Comparison of ENCODE assay signal across 8 cellular contexts in genomic region chr14:24141030-24141880, GRCh38. TPM values are rescaled to one million over a fixed set of nuclear protein-coding genes. Genes with fewer than 3 reads are reported as not detected.
A peak's percentile ranks its signal among the peaks of the same experiment; 100 is the strongest.
DNase-seq lines count a peak whose midpoint lies in the region; ATAC-seq lines count a peak whose summit lies in the region.

Gene EMC9, minus strand, starts transcription at chr14:24141591. Its CDS starts 287 bp downstream, at chr14:24141304.

- peaks cover 81% of the 10 kb centered on the region for H3K36me3 Mint-ChIP-seq in dendritic cell treated with granulocyte-macrophage colony-stimulating factor and Interleukin-4, amounts not matched to agents 40 ng/mL and 50 ng/mL, for 4 days (ENCODE audit: low read depth)

- no peaks in the 10 kb centered on the region for H3K9me3 Mint-ChIP-seq in dendritic cell treated with granulocyte-macrophage colony-stimulating factor and Interleukin-4, amounts not matched to agents 40 ng/mL and 50 ng/mL, for 4 days

- peak; percentile 100 for DNase-seq in CD1c-positive myeloid dendritic cell (ENCODE audit: extremely low spot score)
- DNase-seq in NCI-H748 treated with DMSO at 0.1 percent for 48 hours (lab: John Stamatoyannopoulos, UW) = peak; percentile 98
- peak; percentile 97 to 100 for DNase-seq in activated CD4-positive, alpha-beta T cell treated with anti-CD3 and anti-CD28 coated beads, Interleukin-2, amount 50 U/mL, for 24 hours (ENCODE audit: low read depth in 1 of 2, low spot score in 1 of 2)
- DNase-seq in left lobe of liver (ENCODE audit: low spot score) = peak; percentile 100
- peak; percentile 99 for DNase-seq in stimulated activated CD4-positive, alpha-beta T cell treated with anti-CD3 and anti-CD28 coated beads, Interleukin-2, amount 100 ng/mL, for 4 hours (ENCODE audit: low read depth)

- H3K27ac Mint-ChIP-seq in dendritic cell treated with granulocyte-macrophage colony-stimulating factor and Interleukin-4, amounts not matched to agents 40 ng/mL and 50 ng/mL, for 4 days = peak within 1 kb of the TSS; percentile 86

- peak within 1 kb of the TSS; percentile 95 for H3K4me3 Mint-ChIP-seq in dendritic cell treated with granulocyte-macrophage colony-stimulating factor and Interleukin-4, amounts not matched to agents 40 ng/mL and 50 ng/mL, for 4 days

- intact Hi-C loops in dendritic cell treated with granulocyte-macrophage colony-stimulating factor and Interleukin-4, amounts not matched to agents 40 ng/mL and 50 ng/mL, for 4 days (cut with micrococcal nuclease) = loop anchor here (1.0 kb wide), 1 partner anchor 27 kb away; the partner anchor contains the start of genes DCAF11 and NRL

- peak; percentile 86 for ATAC-seq in GM19372 (IDR thresholded peaks at IDR 0.05; ENCODE audit: low read depth, unreplicated experiment)
- peak; percentile 64 for ATAC-seq in HG03558 (IDR thresholded peaks at IDR 0.05; ENCODE audit: extremely low read depth, unreplicated experiment)
- ATAC-seq in left lobe of liver = peak; percentile 86

- peaks cover 82% of the 10 kb centered on the region for H3K4me1 Mint-ChIP-seq in dendritic cell treated with granulocyte-macrophage colony-stimulating factor and Interleukin-4, amounts not matched to agents 40 ng/mL and 50 ng/mL, for 4 days (ENCODE audit: low read depth)

- no peaks in the 10 kb centered on the region for H3K27me3 Mint-ChIP-seq in dendritic cell treated with granulocyte-macrophage colony-stimulating factor and Interleukin-4, amounts not matched to agents 40 ng/mL and 50 ng/mL, for 4 days

RNA-seq across cellular contexts. Expression of gene EMC9, which starts in this region (rescaled TPM):
- 24.2 TPM for total RNA-seq in left lobe of liver

Comparison
In these comparisons a context has a peak if more than half of its experiments do, and no peak if none do; other contexts are left out.
1. Peak in every context shown above with its lines: DNase-seq and ATAC-seq.